ENCODE assay signal across 29 cellular contexts in genomic region chr3:114127517-114127916, GRCh38. TPM values are rescaled to one million over a fixed set of nuclear protein-coding genes. Genes with fewer than 3 reads are reported as not detected.
"Had no signal": no experiment of that assay in that cellular context is flagged by ENCODE, and none has a peak within 500 bp of the region (broad histone marks: within the 10 kb centered on the region; RNA-seq: fewer than 3 reads in every experiment).

No MANE protein-coding gene starts in this region.

- H3K27ac ChIP-seq: brain microvascular endothelial cell, cardiac muscle cell, SK-N-MC had no signal

- H3K36me3 ChIP-seq: brain microvascular endothelial cell, cardiac muscle cell had no signal

- FAIRE-seq: TTC549 had no signal

- ATAC-seq: Panc1, Right ventricle myocardium inferior, T-cell had no signal

- DNase-seq: activated B cell treated with CpG ODN at 0.5 μM for 24 hours; activated CD4-positive, alpha-beta T cell treated with anti-CD3 and anti-CD28 coated beads for 1 hour; activated CD4-positive, alpha-beta T cell treated with anti-CD3 and anti-CD28 coated beads, Interleukin-2, amount 10 ng/mL, durations not matched to agents 24 days and 14 days; activated CD4-positive, alpha-beta T cell treated with anti-CD3 and anti-CD28 coated beads, Interleukin-2, amount 50 U/mL, for 48 hours; activated CD8-positive, alpha-beta memory T cell treated with anti-CD3 and anti-CD28 coated beads for 24 hours; activated effector memory CD4-positive, alpha-beta T cell treated with anti-CD3 and anti-CD28 coated beads, Interleukin-2, amount 50 U/mL, for 16 hours; activated naive CD4-positive, alpha-beta T cell treated with Interleukin-2 at 50 U/mL for 16 hours; activated naive CD8-positive, alpha-beta T cell treated with anti-CD3 and anti-CD28 coated beads, Interleukin-2, amount 50 U/mL, for 24 hours; activated T-cell treated with anti-CD3 and anti-CD28 coated beads, Interleukin-2, amount 50 U/mL, for 4 hours; brain microvascular endothelial cell; Karpas-422; NCI-H1048; NCI-H146; NCI-H187 treated with DMSO at 0.1 percent for 48 hours; NCI-H2171 treated with DMSO at 0.1 percent for 48 hours; NCI-H526; NK-92 treated with Interleukin-12 subunit alpha and Interleukin-12 subunit beta, amount 100 ng/mL, for 24 hours; OCI-M1; RPMI8226; T-cell; T-helper 2 cell; T1000 had no signal

- H3K27me3 ChIP-seq: brain microvascular endothelial cell, cardiac muscle cell had no signal

- H3K4me3 ChIP-seq: cardiac muscle cell, SK-N-MC had no signal

RNA-seq across cellular contexts. Expression of gene DRD3, which starts 51.3 kb away (rescaled TPM):
- total RNA-seq: activated B cell treated with CpG ODN at 0.5 μM for 24 hours; activated CD4-positive, alpha-beta T cell treated with anti-CD3 and anti-CD28 coated beads, Interleukin-2, amount 10 ng/mL, durations not matched to agents 24 days and 14 days; activated naive CD4-positive, alpha-beta T cell treated with anti-CD3 and anti-CD28 coated beads, Interleukin-2, amount 50 U/mL, for 72 hours; activated T-cell treated with anti-CD3 and anti-CD28 coated beads, Interleukin-2, amount 50 U/mL, for 4 hours; NCI-H460; Right ventricle myocardium inferior had no signal
- polyA plus RNA-seq: cardiac muscle cell had no signal
